Comparison of ENCODE assay signal across 12 cellular contexts in genomic region chr10:122373108-122373507, GRCh38. TPM values are rescaled to one million over a fixed set of nuclear protein-coding genes. Genes with fewer than 3 reads are reported as not detected.
DNase-seq lines count a peak whose midpoint lies in the region; ATAC-seq, FAIRE-seq and TF ChIP-seq lines count a peak whose summit lies in the region.
"Had no signal": no experiment of that assay in that cellular context is flagged by ENCODE, and none has a peak within 500 bp of the region (broad histone marks: within the 10 kb centered on the region; RNA-seq: fewer than 3 reads in every experiment).

No MANE protein-coding gene starts in this region.

- H3K9me3 ChIP-seq in A549 (no peaks in the 10 kb centered on the region), PC-9 (ENCODE audit: insufficient read depth, low read depth) (no peaks in the 10 kb centered on the region)

- peaks cover 24% of the 10 kb centered on the region for H3K79me2 ChIP-seq in PC-9 (ENCODE audit: low read depth)

- in situ Hi-C loops in KBM-7 (cut with MboI; ENCODE audit: low pct_unique_long_range_greater_than_20kb, low sequenced_read_pairs) = no loop called here

- TF ChIP-seq POLR2A in A549 (IDR thresholded peaks at IDR 0.05; ENCODE audit: low read length) = no peak

- peaks cover 34% of the 10 kb centered on the region for H3K4me1 ChIP-seq in A549
- H3K4me1 ChIP-seq in PC-9 (replicated peaks; ENCODE audit: insufficient read depth) = peaks cover 18% of the 10 kb centered on the region

- peak overlapping the region; percentile 87 for H3K4me2 ChIP-seq in A549
- peak overlapping the region; percentile 96 for H3K4me2 ChIP-seq in PC-9

- H3F3A ChIP-seq in PC-9 (ENCODE audit: insufficient read depth, low read depth) = 0 out of 2 replicates have a peak, but pooled peaks cover 4% of the 10 kb centered on the region

- H3K27ac ChIP-seq in A549 = peak overlapping the region; percentile 67 to 77
- H3K27ac ChIP-seq in PC-9 = no peak overlapping the region; the same call in 1 of the 2 replicates

- POLR2A ChIA-PET in A549 (lab: Yijun Ruan, JAX) (interaction anchor here (2.7 kb wide), 1 partner anchor 63 kb away, joined by 22 read pairs; no protein-coding TSS in a partner anchor), PC-9 (lab: Charles Lee; ENCODE audit: unreplicated experiment) (interaction anchor here (1.2 kb wide), 1 partner anchor 65 kb away, joined by 4 read pairs; no protein-coding TSS in a partner anchor)

- H4K20me1 ChIP-seq in PC-9 (ENCODE audit: insufficient read depth) = no peaks in the 10 kb centered on the region

- peaks cover 14 to 21% of the 10 kb centered on the region in 2 donors for H3K4me1 Mint-ChIP-seq in effector memory CD8-positive, alpha-beta T cell (ENCODE audit: low read depth in 2 of 2)
- H3K4me1 Mint-ChIP-seq in nephron progenitor cell = peaks cover 31% of the 10 kb centered on the region

- H3K9me2 ChIP-seq in PC-9 (ENCODE audit: insufficient read depth) = no peaks in the 10 kb centered on the region

- no TSS peak for BruUV-seq in PC-9 (replicated peaks; lab: Mats Ljungman, UMichigan)

- no peak for TF ChIP-seq EP300 in A549 (IDR thresholded peaks at IDR 0.05)

- peak overlapping the region in 1 of 2 donors; percentile 75 for H3K27ac Mint-ChIP-seq in effector memory CD8-positive, alpha-beta T cell
- no peak overlapping the region for H3K27ac Mint-ChIP-seq in nephron progenitor cell

- no peak for TF ChIP-seq CTCF in A549 (IDR thresholded peaks at IDR 0.05)
- TF ChIP-seq CTCF in PC-9 (conservative IDR thresholded peaks at IDR 0.05) = no peak
- TF ChIP-seq CTCF in nephron progenitor cell (IDR thresholded peaks at IDR 0.05) = no peak

- H3K36me3 Mint-ChIP-seq in effector memory CD8-positive, alpha-beta T cell (ENCODE audit: insufficient read depth) = peaks cover 13% of the 10 kb centered on the region
- no peaks in the 10 kb centered on the region for H3K36me3 Mint-ChIP-seq in nephron progenitor cell (ENCODE audit: low read depth)

- H3K27me3 Mint-ChIP-seq in effector memory CD8-positive, alpha-beta T cell = peaks cover 11 to 28% of the 10 kb centered on the region in 2 donors
- peaks cover 50% of the 10 kb centered on the region for H3K27me3 Mint-ChIP-seq in nephron progenitor cell (ENCODE audit: low read depth, poor library complexity)

- no peak for ATAC-seq in A549
- ATAC-seq in effector memory CD8-positive, alpha-beta T cell (replicated peaks) = no peak
- ATAC-seq in GM18868 (IDR thresholded peaks at IDR 0.05; ENCODE audit: unreplicated experiment) = no peak
- ATAC-seq: activated CD4-positive, CD25-positive, alpha-beta regulatory T cell treated with anti-CD3 and anti-CD28 coated beads, Interleukin-2, amount 50 U/mL, for 24 hours had no signal

- no peaks in the 10 kb centered on the region for H3K36me3 ChIP-seq in PC-9 (ENCODE audit: low read depth)

- TF ChIP-seq RAD21 in A549 (conservative IDR thresholded peaks at IDR 0.05 in 1 of 2, IDR thresholded peaks at IDR 0.05 in 1 of 2) = no peak

- FAIRE-seq in A549 (lab: Jason Lieb, UNC) = no peak

- WGBS in A549 (ENCODE audit: missing lambda C conversion rate) = 51% methylated on average over 4 of the region's 4 CpGs

- peak overlapping the region; percentile 82 to 97 for H3K4me3 Mint-ChIP-seq in effector memory CD8-positive, alpha-beta T cell
- H3K4me3 Mint-ChIP-seq in nephron progenitor cell = peak overlapping the region; percentile 90

- intact Hi-C loops in PC-9 (cut with micrococcal nuclease; ENCODE audit: unreplicated experiment) = loop anchor here (5.0 to 10.0 kb wide), 2 partner anchors 36 to 78 kb away; no protein-coding TSS in a partner anchor
- intact Hi-C loops in posterior vena cava (cut with DNase I) = loop anchor here in 1 of 2 donors (10.0 kb wide), 1 partner anchor 388 kb away; the partner anchor contains the start of gene TACC2

- H3K4me3 ChIP-seq in A549 (peak overlapping the region; percentile 49; the same call in 2 of the 3 replicates), PC-9 (peak overlapping the region; percentile 62; the same call in 1 of the 2 replicates)

- no peak overlapping the region for H2AFZ ChIP-seq in PC-9

- no peaks in the 10 kb centered on the region for H3K9me3 Mint-ChIP-seq in effector memory CD8-positive, alpha-beta T cell
- peaks cover under 1% of the 10 kb centered on the region for H3K9me3 Mint-ChIP-seq in nephron progenitor cell

- no peak for DNase-seq in A549 (ENCODE audit: low read depth in 1 of 2, low spot score in 1 of 2)
- DNase-seq in PC-9 = no peak
- DNase-seq in effector memory CD8-positive, alpha-beta T cell = no peak
- DNase-seq in nephron progenitor cell = peak; percentile 20
- no peak for DNase-seq in KBM-7
- no peak for DNase-seq in NCI-H345 treated with DMSO at 0.1 percent for 48 hours (lab: John Stamatoyannopoulos, UW; ENCODE audit: unreplicated experiment)
- no peak for DNase-seq in posterior vena cava (ENCODE audit: low spot score)
- DNase-seq: activated gamma-delta T cell, NCI-H446, SHP77 had no signal

- CTCF ChIA-PET in A549 (lab: Yijun Ruan, JAX) (interaction anchor here (0.7 to 3.2 kb wide), 4 partner anchors 30 to 331 kb away, joined by 3 to 13 read pairs (median 3); no protein-coding TSS in a partner anchor), PC-9 (lab: Charles Lee) (no interaction called here)

- no peaks in the 10 kb centered on the region for H3K27me3 ChIP-seq in PC-9 (ENCODE audit: insufficient read depth, low read depth)

TF ChIP-seq in A549, 52 proteins besides CTCF, POLR2A, EP300 and RAD21:
- TF ChIP-seq, protein P1, sequence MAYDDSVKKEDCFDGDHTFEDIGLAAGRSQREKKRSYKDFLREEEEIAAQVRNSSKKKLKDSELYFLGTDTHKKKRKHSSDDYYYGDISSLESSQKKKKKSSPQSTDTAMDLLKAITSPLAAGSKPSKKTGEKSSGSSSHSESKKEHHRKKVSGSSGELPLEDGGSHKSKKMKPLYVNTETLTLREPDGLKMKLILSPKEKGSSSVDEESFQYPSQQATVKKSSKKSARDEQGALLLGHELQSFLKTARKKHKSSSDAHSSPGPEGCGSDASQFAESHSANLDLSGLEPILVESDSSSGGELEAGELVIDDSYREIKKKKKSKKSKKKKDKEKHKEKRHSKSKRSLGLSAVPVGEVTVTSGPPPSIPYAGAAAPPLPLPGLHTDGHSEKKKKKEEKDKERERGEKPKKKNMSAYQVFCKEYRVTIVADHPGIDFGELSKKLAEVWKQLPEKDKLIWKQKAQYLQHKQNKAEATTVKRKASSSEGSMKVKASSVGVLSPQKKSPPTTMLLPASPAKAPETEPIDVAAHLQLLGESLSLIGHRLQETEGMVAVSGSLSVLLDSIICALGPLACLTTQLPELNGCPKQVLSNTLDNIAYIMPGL (CRISPR knock-in tag; IDR thresholded peaks at IDR 0.05; ENCODE audit: borderline replicate concordance) = no peak
- TF ChIP-seq HOXA7 (CRISPR knock-in tag; IDR thresholded peaks at IDR 0.05) (no peak), NFE2L2 (conservative IDR thresholded peaks at IDR 0.05; ENCODE audit: low read length) (no peak), EHMT2 (IDR thresholded peaks at IDR 0.05; ENCODE audit: low read depth) (no peak), KDM5A (IDR thresholded peaks at IDR 0.05) (no peak), FOSB (CRISPR knock-in tag; IDR thresholded peaks at IDR 0.05) (no peak), BHLHE40 (IDR thresholded peaks at IDR 0.05; ENCODE audit: low read depth, low read length) (no peak), RARB (CRISPR knock-in tag; IDR thresholded peaks at IDR 0.05) (no peak), HOXB13 (CRISPR knock-in tag; IDR thresholded peaks at IDR 0.05; ENCODE audit: low read depth) (no peak), HOXB5 (CRISPR knock-in tag; IDR thresholded peaks at IDR 0.05) (no peak), CEBPB (IDR thresholded peaks at IDR 0.05) (no peak), RFX5 (IDR thresholded peaks at IDR 0.05) (no peak), BCL3 (IDR thresholded peaks at IDR 0.05) (no peak), NR3C1 (IDR thresholded peaks at IDR 0.05) (no peak), RCOR1 (IDR thresholded peaks at IDR 0.05; ENCODE audit: low read depth, low read length) (no peak), EHF (CRISPR knock-in tag; IDR thresholded peaks at IDR 0.05) (no peak)

RNA-seq across cellular contexts. Expression of gene PLEKHA1, which starts 1.4 kb away (rescaled TPM):
- polyA plus RNA-seq in A549 (2011; rRNA removed) = 52.0 and 62.4 TPM in 2 replicates
- polyA plus RNA-seq in A549 (2012; cell fraction: cytosol; rRNA removed) = 12.4 and 13.9 TPM in 2 replicates
- 9.2 and 12.8 TPM in 2 replicates for polyA plus RNA-seq in A549 (2012; cell fraction: nucleus; rRNA removed)
- 22.8 to 27.1 TPM (median 26.7 TPM) in 3 replicates for polyA plus RNA-seq in A549 (2017; fragmentation: RNase III; extraction: RNeasy Plus Mini Kit Qiagen cat#74134 plus additional on column Dnase treatment)
- polyA minus RNA-seq in A549 (2011; rRNA and poly(A)+ RNA removed) = 18.2 and 25.2 TPM in 2 replicates
- 33.8 and 39.9 TPM in 2 replicates for total RNA-seq in PC-9 (2021)
- 10 to 100 TPM; 29.3 to 42.3 TPM for total RNA-seq in posterior vena cava
